17 cellular contexts compared by ENCODE assay signal in genomic region chr10:110458583-110458920, GRCh38. TPM values are rescaled to one million over a fixed set of nuclear protein-coding genes. Genes with fewer than 3 reads are reported as not detected.
DNase-seq lines count a peak whose midpoint lies in the region; ATAC-seq and TF ChIP-seq lines count a peak whose summit lies in the region.
"Had no signal": no experiment of that assay in that cellular context is flagged by ENCODE, and none has a peak within 500 bp of the region (broad histone marks: within the 10 kb centered on the region; RNA-seq: fewer than 3 reads in every experiment).

No MANE protein-coding gene starts in this region.

- ATAC-seq in CD4-positive, CD25-positive, alpha-beta regulatory T cell (ENCODE audit: low read depth in 2 of 2) = no peak
- ATAC-seq in esophagus mucosa (peak; percentile 23), HG03097 (IDR thresholded peaks at IDR 0.05; ENCODE audit: low FRiP score, unreplicated experiment) (no peak)
- ATAC-seq: activated CD8-positive, alpha-beta T cell treated with anti-CD3 and anti-CD28 coated beads for 36 hours had no signal

- TF ChIP-seq CTCF in nephron progenitor cell (IDR thresholded peaks at IDR 0.05) = no peak

- H3K4me3 Mint-ChIP-seq in CD4-positive, CD25-positive, alpha-beta regulatory T cell = no peak overlapping the region
- H3K4me3 Mint-ChIP-seq in IgD-negative memory B cell (peak overlapping the region in 2 of 4 donors; percentile 69 to 89), nephron progenitor cell (peak overlapping the region; percentile 24)
- H3K4me3 Mint-ChIP-seq: activated CD8-positive, alpha-beta T cell treated with anti-CD3 and anti-CD28 coated beads for 36 hours; activated naive CD8-positive, alpha-beta T cell had no signal

- peaks cover 4 to 28% (median 19%) of the 10 kb centered on the region in 4 donors for H3K4me1 Mint-ChIP-seq in CD4-positive, CD25-positive, alpha-beta regulatory T cell
- H3K4me1 Mint-ChIP-seq in IgD-negative memory B cell (peaks cover 32 to 42% (median 42%) of the 10 kb centered on the region in 3 donors), nephron progenitor cell (peaks cover 80% of the 10 kb centered on the region)

- peaks cover 12% of the 10 kb centered on the region for H3K4me1 ChIP-seq in CD4-positive, CD25-positive, alpha-beta regulatory T cell (ENCODE audit: control insufficient read depth, insufficient read depth, low read length, poor library complexity, severe bottlenecking)
- H3K4me1 ChIP-seq: vagina had no signal

- DNase-seq in CD4-positive, CD25-positive, alpha-beta regulatory T cell = no peak
- DNase-seq in nephron progenitor cell = no peak
- DNase-seq in COR-L47 (lab: John Stamatoyannopoulos, UW) = no peak
- DNase-seq in activated CD4-positive, CD25-positive, alpha-beta regulatory T cell (lab: John Stamatoyannopoulos, UW) = no peak
- DNase-seq in HuH-7.5 (ENCODE audit: low spot score) = no peak
- DNase-seq: activated CD8-positive, alpha-beta T cell treated with anti-CD3 and anti-CD28 coated beads for 36 hours; cerebellar nuclear complex; GOT3; Kasumi-1; midbrain; NCI-H187; NCI-H69 had no signal

- H3K27me3 Mint-ChIP-seq in CD4-positive, CD25-positive, alpha-beta regulatory T cell = no peaks in the 10 kb centered on the region
- H3K27me3 Mint-ChIP-seq in IgD-negative memory B cell = peaks cover 11% of the 10 kb centered on the region
- H3K27me3 Mint-ChIP-seq in nephron progenitor cell (ENCODE audit: low read depth, poor library complexity) = peaks cover 9% of the 10 kb centered on the region
- H3K27me3 Mint-ChIP-seq: activated CD8-positive, alpha-beta T cell treated with anti-CD3 and anti-CD28 coated beads for 36 hours had no signal

- no peaks in the 10 kb centered on the region for H3K36me3 Mint-ChIP-seq in CD4-positive, CD25-positive, alpha-beta regulatory T cell
- H3K36me3 Mint-ChIP-seq in IgD-negative memory B cell (no peaks in the 10 kb centered on the region), nephron progenitor cell (ENCODE audit: low read depth) (no peaks in the 10 kb centered on the region)
- H3K36me3 Mint-ChIP-seq: activated naive CD8-positive, alpha-beta T cell had no signal

- H3K9me3 ChIP-seq in CD4-positive, CD25-positive, alpha-beta regulatory T cell (ENCODE audit: control insufficient read depth in 2 of 2, low read length in 2 of 2) = no peaks in the 10 kb centered on the region
- H3K9me3 ChIP-seq: vagina had no signal

- H3K4me3 ChIP-seq in CD4-positive, CD25-positive, alpha-beta regulatory T cell (ENCODE audit: low read depth, low read length) = no peak overlapping the region
- H3K4me3 ChIP-seq: vagina had no signal

- H3K27me3 ChIP-seq in CD4-positive, CD25-positive, alpha-beta regulatory T cell (ENCODE audit: control insufficient read depth, insufficient read depth, low read length) = no peaks in the 10 kb centered on the region
- H3K27me3 ChIP-seq: vagina had no signal

- H3K9me3 Mint-ChIP-seq in CD4-positive, CD25-positive, alpha-beta regulatory T cell = no peaks in the 10 kb centered on the region
- H3K9me3 Mint-ChIP-seq in IgD-negative memory B cell (no peaks in the 10 kb centered on the region), nephron progenitor cell (no peaks in the 10 kb centered on the region)
- H3K9me3 Mint-ChIP-seq: activated CD8-positive, alpha-beta T cell treated with anti-CD3 and anti-CD28 coated beads for 36 hours had no signal

- H3K36me3 ChIP-seq in CD4-positive, CD25-positive, alpha-beta regulatory T cell (ENCODE audit: control insufficient read depth, insufficient read depth, low read length) = no peaks in the 10 kb centered on the region
- H3K36me3 ChIP-seq: vagina had no signal

- peak overlapping the region in 2 of 3 donors; percentile 9 to 12 for H3K27ac Mint-ChIP-seq in CD4-positive, CD25-positive, alpha-beta regulatory T cell
- H3K27ac Mint-ChIP-seq in IgD-negative memory B cell (peak overlapping the region in 2 of 3 donors; percentile 72 to 89), nephron progenitor cell (no peak overlapping the region)
- H3K27ac Mint-ChIP-seq: activated CD8-positive, alpha-beta T cell treated with anti-CD3 and anti-CD28 coated beads for 36 hours; activated naive CD8-positive, alpha-beta T cell had no signal

- no peak overlapping the region for H3K27ac ChIP-seq in CD4-positive, CD25-positive, alpha-beta regulatory T cell (ENCODE audit: insufficient read depth, low read length, poor library complexity, severe bottlenecking)
- H3K27ac ChIP-seq: vagina had no signal

RNA-seq across cellular contexts. Expression of gene DUSP5, which starts 39.2 kb away (rescaled TPM):
- 142 TPM for total RNA-seq in CD4-positive, CD25-positive, alpha-beta regulatory T cell
- 1 to 10 TPM; 1.3 to 5.1 (median 2.3) TPM for polyA plus RNA-seq in CD4-positive, CD25-positive, alpha-beta regulatory T cell
- 3.7 TPM for polyA plus RNA-seq in IgD-negative memory B cell
- total RNA-seq in esophagus mucosa = 26.8 TPM
